ENCODE assay signal across 29 cellular contexts in genomic region chr9:5427005-5427404, GRCh38.
"Had no signal": no experiment of that assay in that cellular context is flagged by ENCODE, and none has a peak within 500 bp of the region (broad histone marks: within the 10 kb centered on the region; RNA-seq: fewer than 3 reads in every experiment).

No MANE protein-coding gene starts in this region.

- H3K9me3 Mint-ChIP-seq: naive thymus-derived CD4-positive, alpha-beta T cell; natural killer cell; nephron; stimulated activated naive B cell treated with anti-CD40 and anti-IgM and Interleukin-4, amounts not matched to agents 10 μg/mL and 1 μg/mL and 100 μg/mL, for 72 hours; stimulated activated naive CD8-positive, alpha-beta T cell treated with anti-CD3 and anti-CD28 coated beads, Interleukin-15, Interleukin-2, amounts not matched to agents 100 ng/mL and 50 ng/mL, for 24 hours; type B pancreatic cell had no signal

- H3K4me1 ChIP-seq: neural progenitor cell, parathyroid adenoma, psoas muscle, right lobe of liver, sigmoid colon, stomach, thyroid gland, tibial nerve, upper lobe of right lung, uterus had no signal

- H3K27ac Mint-ChIP-seq: nephron; neural progenitor cell; progenitor cell of endocrine pancreas; stimulated activated naive B cell treated with anti-CD40 and anti-IgM and Interleukin-4, amounts not matched to agents 10 μg/mL and 1 μg/mL and 100 μg/mL, for 72 hours; stimulated activated naive CD8-positive, alpha-beta T cell treated with anti-CD3 and anti-CD28 coated beads, Interleukin-15, Interleukin-2, amounts not matched to agents 100 ng/mL and 50 ng/mL, for 24 hours; type B pancreatic cell had no signal

- H2AFZ ChIP-seq: neural progenitor cell, parathyroid adenoma had no signal

- H3K4me3 Mint-ChIP-seq: naive thymus-derived CD4-positive, alpha-beta T cell; natural killer cell; nephron; neural progenitor cell; stimulated activated naive B cell treated with anti-CD40 and anti-IgM and Interleukin-4, amounts not matched to agents 10 μg/mL and 1 μg/mL and 100 μg/mL, for 72 hours; stimulated activated naive CD8-positive, alpha-beta T cell treated with anti-CD3 and anti-CD28 coated beads, Interleukin-15, Interleukin-2, amounts not matched to agents 100 ng/mL and 50 ng/mL, for 24 hours; type B pancreatic cell had no signal

- H3K9ac ChIP-seq: neural progenitor cell, parathyroid adenoma had no signal

- ATAC-seq: naive thymus-derived CD4-positive, alpha-beta T cell; natural killer cell; psoas muscle; right cardiac atrium; stimulated activated naive B cell treated with anti-CD40 and anti-IgM and Interleukin-4, amounts not matched to agents 10 μg/mL and 1 μg/mL and 100 μg/mL, for 72 hours; upper lobe of right lung had no signal

- H3K9me3 ChIP-seq: ovary, psoas muscle, right lobe of liver, sigmoid colon, stomach, thoracic aorta, thyroid gland, tibial nerve, upper lobe of right lung, uterus had no signal

- H3K4me1 Mint-ChIP-seq: natural killer cell, nephron, neural progenitor cell had no signal

- H3K27me3 Mint-ChIP-seq: naive thymus-derived CD4-positive, alpha-beta T cell; progenitor cell of endocrine pancreas; stimulated activated naive B cell treated with anti-CD40 and anti-IgM and Interleukin-4, amounts not matched to agents 10 μg/mL and 1 μg/mL and 100 μg/mL, for 72 hours; stimulated activated naive CD8-positive, alpha-beta T cell treated with anti-CD3 and anti-CD28 coated beads, Interleukin-15, Interleukin-2, amounts not matched to agents 100 ng/mL and 50 ng/mL, for 24 hours; type B pancreatic cell had no signal

- FAIRE-seq: small intestine had no signal

- H3K79me2 ChIP-seq: parathyroid adenoma had no signal

- H3K36me3 ChIP-seq: neural progenitor cell, ovary, right lobe of liver, thyroid gland, upper lobe of right lung, uterus had no signal

- DNase-seq: naive thymus-derived CD4-positive, alpha-beta T cell; natural killer cell; occipital lobe; ovary; posterior cingulate gyrus; psoas muscle; right cardiac atrium; right lobe of liver; sigmoid colon; small intestine; stimulated activated CD4-positive, alpha-beta T cell treated with anti-CD3 and anti-CD28 coated beads, Interleukin-15, amount 100 ng/mL, for 24 hours; stimulated activated CD4-positive, alpha-beta T cell treated with anti-CD3 and anti-CD28 coated beads, Interleukin-2, amount 100 ng/mL, for 24 hours; stimulated activated CD4-positive, alpha-beta T cell treated with anti-CD3 and anti-CD28 coated beads, Interleukin-2, amount 100 ng/mL, for 48 hours; stimulated activated CD4-positive, alpha-beta T cell treated with anti-CD3 and anti-CD28 coated beads, Interleukin-4, amount 100 ng/mL, for 24 hours; stimulated activated CD8-positive, alpha-beta memory T cell treated with anti-CD3 and anti-CD28 coated beads, Interleukin-4, amount 100 ng/mL, for 48 hours; stimulated activated naive B cell treated with anti-CD40 and anti-IgM and Interleukin-4, amounts not matched to agents 10 μg/mL and 1 μg/mL and 100 μg/mL, for 72 hours; stimulated activated naive CD4-positive, alpha-beta T cell treated with Interleukin-2 at 50 U/mL for 16 hours; stomach; thyroid gland; upper lobe of right lung; uterus had no signal

- H3K27me3 ChIP-seq: neural progenitor cell, ovary, right lobe of liver, sigmoid colon, stomach, thyroid gland, tibial nerve, upper lobe of right lung, uterus had no signal

- H3K27ac ChIP-seq: neural progenitor cell, ovary, parathyroid adenoma, psoas muscle, right lobe of liver, sigmoid colon, stomach, thoracic aorta, thyroid gland, tibial nerve, upper lobe of right lung, uterus had no signal

- H3K4me3 ChIP-seq: neural progenitor cell, ovary, psoas muscle, right lobe of liver, sigmoid colon, stomach, thoracic aorta, thyroid gland, tibial nerve, upper lobe of right lung, uterus had no signal

- H3K4me2 ChIP-seq: neural progenitor cell had no signal

- H3K36me3 Mint-ChIP-seq: natural killer cell had no signal
